In the genomic region with DNA sequence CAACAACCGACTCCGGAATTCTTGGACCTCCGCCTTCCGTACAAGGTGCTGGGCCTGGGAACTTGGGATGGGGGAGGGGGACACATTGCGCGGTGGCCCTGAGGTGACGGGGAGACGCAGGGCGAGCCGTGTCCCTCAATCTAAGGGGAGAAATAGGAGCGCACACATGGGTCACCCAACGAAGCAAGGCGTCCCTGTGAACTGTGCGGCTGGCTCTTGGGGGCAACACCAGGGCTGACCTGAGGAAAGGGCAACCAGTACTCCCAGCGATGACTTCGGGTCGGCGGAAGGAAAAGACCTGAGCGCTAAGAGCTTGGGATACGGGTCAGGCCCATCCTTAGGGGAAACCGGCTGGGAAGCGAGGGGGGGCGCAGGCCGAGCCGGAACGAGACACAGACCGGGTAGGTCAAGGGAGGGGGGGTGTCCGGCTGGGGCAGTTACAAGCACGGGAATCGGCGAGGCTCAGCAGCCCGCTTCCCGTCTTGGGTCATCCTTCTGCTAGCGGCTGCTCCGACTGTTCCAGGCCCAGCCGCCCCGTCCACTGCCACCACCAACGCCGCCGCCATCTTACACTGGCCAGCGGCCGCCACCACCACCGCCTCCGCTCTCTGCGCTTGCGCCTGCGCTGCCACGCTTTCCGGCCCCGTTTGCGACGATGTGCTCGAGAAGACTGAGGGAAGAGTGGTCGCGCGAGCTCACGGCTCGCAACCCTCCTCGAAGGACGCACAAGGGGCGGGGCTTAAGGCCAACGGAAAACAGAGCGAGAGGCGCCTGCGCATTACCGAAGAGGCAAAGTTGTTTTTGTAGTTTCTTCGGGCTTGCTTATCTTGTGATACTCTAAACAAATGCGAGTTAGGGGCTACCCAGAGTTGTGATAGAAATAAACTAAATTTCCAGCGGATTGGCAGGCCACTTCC, we compare ENCODE assay signal across 8 cellular contexts. TPM values are rescaled to one million over a fixed set of nuclear protein-coding genes. Genes with fewer than 3 reads are reported as not detected.
A peak's percentile ranks its signal among the peaks of the same experiment; 100 is the strongest.
DNase-seq lines count a peak whose midpoint lies in the region; ATAC-seq and TF ChIP-seq lines count a peak whose summit lies in the region.

A gene (minus strand): TSS at position 672 of the 917 bp plus-strand sequence. CDS start 18,541 bp downstream, outside the sequence.

- TF ChIP-seq CTCF in RWPE2 (IDR thresholded peaks at IDR 0.05; ENCODE audit: poor library complexity, severe bottlenecking) (no peak), fibroblast of mammary gland (conservative IDR thresholded peaks at IDR 0.05; ENCODE audit: control insufficient read depth, insufficient read depth, low read depth, low read length) (no peak), natural killer cell (IDR thresholded peaks at IDR 0.05) (no peak)

- H3K9me3 ChIP-seq in RWPE2 (ENCODE audit: severe bottlenecking) = no peaks in the 10 kb centered on the region

- DNase-seq in EH (ENCODE audit: low read depth) (peak; percentile 97), H4 (ENCODE audit: low spot score) (peak; percentile 98), LoVo (ENCODE audit: low spot score) (peak; percentile 98), RWPE2 (ENCODE audit: low spot score) (peak; percentile 97), fibroblast of mammary gland (ENCODE audit: low read depth) (peak; percentile 96), natural killer cell (peak; percentile 98)
- peak; percentile 98 for DNase-seq in activated T-helper 2 cell treated with anti-CD3 and anti-CD28 coated beads, Interferon-gamma antibody, Interleukin-2, Interleukin-4, amounts not matched to agents 10 μg/mL and 5 μg/mL and 100 μg/mL, durations not matched to agents 14 hours and 24 hours and 36 hours (ENCODE audit: low spot score)
- peak; percentile 98 for DNase-seq in stimulated activated naive CD4-positive, alpha-beta T cell treated with Interleukin-2 at 50 U/mL for 16 hours (lab: John Stamatoyannopoulos, UW)

- no peaks in the 10 kb centered on the region for H3K27me3 Mint-ChIP-seq in activated T-helper 2 cell treated with anti-CD3 and anti-CD28 coated beads, Interferon-gamma antibody, Interleukin-2, Interleukin-4, amounts not matched to agents 10 μg/mL and 5 μg/mL and 100 μg/mL, durations not matched to agents 14 hours and 24 hours and 36 hours (ENCODE audit: low read depth)
- H3K27me3 Mint-ChIP-seq in natural killer cell (ENCODE audit: low read depth in 2 of 2) = peaks cover 0 to under 1% of the 10 kb centered on the region in 2 donors

- H3K36me3 ChIP-seq in RWPE2 (ENCODE audit: low read depth) = peaks cover 11% of the 10 kb centered on the region

- no peaks in the 10 kb centered on the region for H3K9me3 Mint-ChIP-seq in activated T-helper 2 cell treated with anti-CD3 and anti-CD28 coated beads, Interferon-gamma antibody, Interleukin-2, Interleukin-4, amounts not matched to agents 10 μg/mL and 5 μg/mL and 100 μg/mL, durations not matched to agents 14 hours and 24 hours and 36 hours
- no peaks in the 10 kb centered on the region for H3K9me3 Mint-ChIP-seq in natural killer cell

- intact Hi-C loops in activated T-helper 2 cell treated with anti-CD3 and anti-CD28 coated beads, Interferon-gamma antibody, Interleukin-2, Interleukin-4, amounts not matched to agents 10 μg/mL and 5 μg/mL and 100 μg/mL, durations not matched to agents 14 hours and 24 hours and 36 hours (cut with micrococcal nuclease) = loop anchor here (2.0 to 5.0 kb wide), 5 partner anchors 57 to 1250 kb away; a partner anchor contains a TSS
- intact Hi-C loops in natural killer cell (cut with micrococcal nuclease) = loop anchor here (1.0 to 5.0 kb wide), 2 partner anchors 23 to 340 kb away; a partner anchor contains a TSS

- H3K4me1 ChIP-seq in RWPE2 (ENCODE audit: insufficient read depth, poor library complexity, severe bottlenecking) = peaks cover 16% of the 10 kb centered on the region

- H3K27me3 ChIP-seq in RWPE2 (ENCODE audit: insufficient read depth, poor library complexity, severe bottlenecking) = no peaks in the 10 kb centered on the region

- H3K4me3 Mint-ChIP-seq in activated T-helper 2 cell treated with anti-CD3 and anti-CD28 coated beads, Interferon-gamma antibody, Interleukin-2, Interleukin-4, amounts not matched to agents 10 μg/mL and 5 μg/mL and 100 μg/mL, durations not matched to agents 14 hours and 24 hours and 36 hours (ENCODE audit: low read depth) = peak within 1 kb of the TSS; percentile 98
- peak within 1 kb of the TSS; percentile 100 for H3K4me3 Mint-ChIP-seq in natural killer cell

- H3K4me3 ChIP-seq in RWPE2 (ENCODE audit: severe bottlenecking) = peak within 1 kb of the TSS; percentile 87
- peak within 1 kb of the TSS; percentile 100 for H3K4me3 ChIP-seq in fibroblast of mammary gland (ENCODE audit: control insufficient read depth, low read depth, low read length)

- H3K27ac Mint-ChIP-seq in activated T-helper 2 cell treated with anti-CD3 and anti-CD28 coated beads, Interferon-gamma antibody, Interleukin-2, Interleukin-4, amounts not matched to agents 10 μg/mL and 5 μg/mL and 100 μg/mL, durations not matched to agents 14 hours and 24 hours and 36 hours = peak within 1 kb of the TSS; percentile 99
- H3K27ac Mint-ChIP-seq in natural killer cell = peak within 1 kb of the TSS; percentile 99 to 100

- peak within 1 kb of the TSS; percentile 79 for H3K27ac ChIP-seq in RWPE2 (ENCODE audit: poor library complexity, severe bottlenecking)

- H3K36me3 Mint-ChIP-seq in activated T-helper 2 cell treated with anti-CD3 and anti-CD28 coated beads, Interferon-gamma antibody, Interleukin-2, Interleukin-4, amounts not matched to agents 10 μg/mL and 5 μg/mL and 100 μg/mL, durations not matched to agents 14 hours and 24 hours and 36 hours (ENCODE audit: low read depth) = peaks cover 33% of the 10 kb centered on the region
- H3K36me3 Mint-ChIP-seq in natural killer cell = no peaks in the 10 kb centered on the region

- peak; percentile 90 for ATAC-seq in RWPE2 (ENCODE audit: low read depth)
- peak; percentile 84 to 97 (median 91) for ATAC-seq in natural killer cell

- peaks cover 36% of the 10 kb centered on the region for H3K4me1 Mint-ChIP-seq in activated T-helper 2 cell treated with anti-CD3 and anti-CD28 coated beads, Interferon-gamma antibody, Interleukin-2, Interleukin-4, amounts not matched to agents 10 μg/mL and 5 μg/mL and 100 μg/mL, durations not matched to agents 14 hours and 24 hours and 36 hours (ENCODE audit: low read depth)
- peaks cover 18 to 35% of the 10 kb centered on the region in 2 donors for H3K4me1 Mint-ChIP-seq in natural killer cell

RNA-seq across cellular contexts. Expression of the gene that starts here (rescaled TPM):
- total RNA-seq in H4 (2014; rRNA removed; shearing (Covaris generic)) = 22.1 and 22.6 TPM in 2 replicates
- 132 and 143 TPM in 2 replicates for total RNA-seq in activated T-helper 2 cell treated with anti-CD3 and anti-CD28 coated beads, Interferon-gamma antibody, Interleukin-2, Interleukin-4, amounts not matched to agents 10 μg/mL and 5 μg/mL and 100 μg/mL, durations not matched to agents 14 hours and 24 hours and 36 hours
- total RNA-seq in natural killer cell = 100 to 1,000 TPM; 189 to 201 (median 189) TPM

Comparison
In these comparisons a context has a peak if more than half of its experiments do, and no peak if none do; other contexts are left out.
1. Peak in every context shown above with its lines: DNase-seq, ATAC-seq, H3K4me3 ChIP-seq and H3K27ac ChIP-seq.